Comparison of ENCODE assay signal across 8 cellular contexts in the genomic region with DNA sequence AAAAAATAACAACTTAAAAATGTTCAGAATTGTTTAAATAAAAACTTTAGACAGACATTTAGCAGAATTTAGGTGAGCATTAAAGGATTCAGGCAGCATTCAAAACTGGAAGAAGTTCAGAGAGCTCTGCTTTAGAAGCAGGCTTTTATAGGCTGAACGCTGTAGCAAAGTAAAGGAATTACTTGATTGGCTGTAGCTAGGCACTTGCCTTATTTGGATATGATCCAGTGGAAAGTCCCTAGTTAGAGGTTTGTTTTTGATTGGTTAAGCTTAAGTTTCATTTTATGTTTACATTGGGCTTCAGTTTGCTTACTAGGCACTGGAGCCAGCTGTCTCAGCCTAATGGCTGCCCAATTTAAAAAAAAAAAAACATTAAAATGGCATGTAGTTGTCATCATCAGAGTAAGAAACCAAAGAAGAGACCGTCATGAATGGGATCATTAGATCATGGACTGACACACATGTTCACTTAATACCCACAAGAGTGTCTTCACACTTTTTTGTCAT.
DNase-seq lines count a peak whose midpoint lies in the region; ATAC-seq lines count a peak whose summit lies in the region.

No MANE protein-coding gene starts in this region.

- H3K27ac Mint-ChIP-seq in activated naive CD4-positive, alpha-beta T cell treated with anti-CD3 and anti-CD28 coated beads, Interleukin-2, amount 50 U/mL, for 72 hours: peak overlapping the region; percentile 76 to 99

- DNase-seq in GDM1 (lab: John Stamatoyannopoulos, UW) (peak; percentile 37), HPDE6-E6E7 (ENCODE audit: extremely low spot score) (peak; percentile 89), NCI-H774 (lab: John Stamatoyannopoulos, UW) (peak; percentile 93), hepatic stellate cell (ENCODE audit: low spot score) (peak; percentile 86), mesenteric fat pad (ENCODE audit: low spot score) (no peak)
- DNase-seq in activated naive CD4-positive, alpha-beta T cell treated with anti-CD3 and anti-CD28 coated beads, Interleukin-2, amount 50 U/mL, for 72 hours (ENCODE audit: low spot score in 2 of 2): peak in 1 of 2 donors; percentile 23
- peak; percentile 18 for DNase-seq in stimulated activated CD4-positive, alpha-beta T cell treated with anti-CD3 and anti-CD28 coated beads, Interleukin-2, amount 100 ng/mL, for 4 hours (ENCODE audit: low read depth)

- peak; percentile 91 for ATAC-seq in GM21381 (IDR thresholded peaks at IDR 0.05; ENCODE audit: unreplicated experiment)
- peak; percentile 99 to 100 for ATAC-seq in activated naive CD4-positive, alpha-beta T cell treated with anti-CD3 and anti-CD28 coated beads, Interleukin-2, amount 50 U/mL, for 72 hours

- no peaks in the 10 kb centered on the region for H3K9me3 Mint-ChIP-seq in activated naive CD4-positive, alpha-beta T cell treated with anti-CD3 and anti-CD28 coated beads, Interleukin-2, amount 50 U/mL, for 72 hours

- peaks cover 7 to 12% of the 10 kb centered on the region in 2 donors for H3K36me3 Mint-ChIP-seq in activated naive CD4-positive, alpha-beta T cell treated with anti-CD3 and anti-CD28 coated beads, Interleukin-2, amount 50 U/mL, for 72 hours
